In genomic region chr12:11642785-11643184, GRCh38 we compare ENCODE assay signal across 3 cellular contexts.
"Had no signal": no experiment of that assay in that cellular context is flagged by ENCODE, and none has a peak within 500 bp of the region (broad histone marks: within the 10 kb centered on the region; RNA-seq: fewer than 3 reads in every experiment).

No MANE protein-coding gene starts in this region.

- ATAC-seq: GM12878 had no signal

- H3K4me3 ChIP-seq: GM12878 had no signal

- DNase-seq: GDM1, GF-D8 had no signal
